ENCODE assay signal across 1 cellular context in the genomic region with DNA sequence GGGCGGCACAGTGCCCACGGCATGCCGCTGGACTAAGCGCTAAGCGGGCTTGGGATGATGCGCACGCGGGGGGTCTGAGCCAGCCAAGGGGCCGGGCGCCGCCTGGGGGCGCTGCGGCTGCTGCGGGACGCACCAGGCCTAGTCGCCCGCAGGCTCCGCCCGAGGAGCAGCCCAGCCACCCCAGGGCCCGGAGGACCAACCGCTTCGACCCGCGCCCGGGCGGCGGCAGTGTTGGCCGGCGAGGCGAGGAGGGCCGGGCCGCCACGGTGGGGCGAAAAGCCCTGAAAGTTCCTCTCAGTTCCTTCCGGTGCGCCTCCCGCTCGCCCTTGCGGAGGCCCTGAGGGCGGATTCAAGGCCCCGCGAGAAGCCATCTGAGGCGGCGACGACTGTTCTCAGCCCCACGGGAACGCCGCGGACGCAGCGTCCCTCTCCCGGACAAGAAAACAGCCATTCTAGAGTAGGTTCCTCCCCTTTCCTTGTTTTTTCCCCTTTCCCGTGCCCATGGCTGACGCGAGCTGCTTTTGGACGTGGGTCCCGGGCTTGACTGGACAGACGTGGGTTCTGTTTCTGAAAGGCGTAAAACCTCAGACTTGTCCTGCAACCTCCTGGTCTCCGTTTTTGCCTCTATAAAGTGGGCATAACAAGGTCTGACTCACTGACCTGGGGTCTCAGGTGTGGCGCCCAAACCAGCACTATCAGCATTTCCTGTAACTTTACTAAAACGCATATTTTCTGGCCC.
A peak's percentile ranks its signal among the peaks of the same experiment; 100 is the strongest.
TF ChIP-seq lines count a peak whose summit lies in the region.

A gene with protein sequence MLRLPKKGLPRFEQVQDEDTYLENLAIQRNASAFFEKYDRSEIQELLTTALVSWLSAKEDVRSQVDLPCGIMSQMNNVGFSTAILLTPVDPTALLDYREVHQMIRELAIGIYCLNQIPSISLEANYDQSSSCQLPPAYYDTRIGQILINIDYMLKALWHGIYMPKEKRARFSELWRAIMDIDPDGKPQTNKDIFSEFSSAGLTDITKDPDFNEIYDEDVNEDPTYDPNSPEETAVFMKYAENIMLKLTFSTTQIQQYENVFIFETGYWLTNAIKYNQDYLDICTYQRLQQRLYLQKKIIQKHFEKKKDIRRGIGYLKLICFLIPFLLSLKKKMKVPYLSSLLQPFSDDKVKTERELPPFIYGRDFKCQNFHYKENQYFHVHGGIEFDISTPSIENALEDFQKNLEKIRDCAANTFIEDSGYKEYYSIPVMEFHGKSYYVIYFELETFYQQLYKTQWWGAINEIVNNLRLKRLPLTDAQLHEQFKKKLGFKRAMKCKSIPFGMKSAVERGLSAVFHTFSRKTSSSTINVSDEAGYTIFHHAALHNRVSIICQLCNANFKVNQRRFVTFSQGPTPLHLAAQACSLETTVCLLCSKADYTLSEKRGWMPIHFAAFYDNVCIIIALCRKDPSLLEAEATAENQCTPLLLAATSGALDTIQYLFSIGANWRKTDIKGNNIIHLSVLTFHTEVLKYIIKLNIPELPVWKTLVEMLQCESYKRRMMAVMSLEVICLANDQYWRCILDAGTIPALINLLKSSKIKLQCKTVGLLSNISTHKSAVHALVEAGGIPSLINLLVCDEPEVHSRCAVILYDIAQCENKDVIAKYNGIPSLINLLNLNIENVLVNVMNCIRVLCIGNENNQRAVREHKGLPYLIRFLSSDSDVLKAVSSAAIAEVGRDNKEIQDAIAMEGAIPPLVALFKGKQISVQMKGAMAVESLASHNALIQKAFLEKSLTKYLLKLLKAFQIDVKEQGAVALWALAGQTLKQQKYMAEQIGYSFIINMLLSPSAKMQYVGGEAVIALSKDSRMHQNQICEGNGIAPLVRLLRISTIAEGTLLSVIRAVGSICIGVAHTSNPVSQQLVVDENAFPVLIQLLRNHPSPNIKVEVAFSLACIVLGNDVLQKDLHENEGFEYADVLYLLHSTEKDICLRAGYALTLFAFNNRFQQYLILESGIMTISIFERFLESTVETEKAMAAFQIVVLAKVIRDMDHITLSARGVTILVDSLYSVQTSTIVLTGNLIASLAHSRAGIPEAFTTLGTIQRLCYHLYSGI (N-terminal part only) (plus strand): TSS at position 297 of the 739 bp plus-strand sequence. CDS start 1,821 bp downstream, outside the sequence.

TF ChIP-seq in GM12878, 131 proteins besides CTCF, POLR2A, EP300 and RAD21 (continues in another document):
- TF ChIP-seq IRF4 (IDR thresholded peaks at IDR 0.05; ENCODE audit: low read depth, low read length): no peak
- 0 out of 2 replicates have a peak, but pooled peaks have one; percentile 7 for TF ChIP-seq FOXM1 (IDR thresholded peaks at IDR 0.05; ENCODE audit: low read depth, low read length)
- TF ChIP-seq SUPT20H (IDR thresholded peaks at IDR 0.05; ENCODE audit: borderline replicate concordance, control insufficient read depth, low read depth, low read length): no peak
- TF ChIP-seq CHD1 (IDR thresholded peaks at IDR 0.05; ENCODE audit: low read depth, low read length): peak; percentile 80; the same call in 1 of the 2 replicates
- peak; percentile 24; the same call in 1 of the 2 replicates for TF ChIP-seq CREB1 (IDR thresholded peaks at IDR 0.05; ENCODE audit: low read depth)
- no peak for TF ChIP-seq MEF2A (IDR thresholded peaks at IDR 0.05; ENCODE audit: insufficient read depth, low read depth, low read length)
- TF ChIP-seq MTA2 (IDR thresholded peaks at IDR 0.05; ENCODE audit: low read depth): no peak
- TF ChIP-seq ZNF384 (IDR thresholded peaks at IDR 0.05; ENCODE audit: borderline replicate concordance, low read depth, low read length): no peak
- peak; percentile 56; the same call in 1 of the 2 replicates for TF ChIP-seq ZNF217 (IDR thresholded peaks at IDR 0.05)
- TF ChIP-seq, protein P1, sequence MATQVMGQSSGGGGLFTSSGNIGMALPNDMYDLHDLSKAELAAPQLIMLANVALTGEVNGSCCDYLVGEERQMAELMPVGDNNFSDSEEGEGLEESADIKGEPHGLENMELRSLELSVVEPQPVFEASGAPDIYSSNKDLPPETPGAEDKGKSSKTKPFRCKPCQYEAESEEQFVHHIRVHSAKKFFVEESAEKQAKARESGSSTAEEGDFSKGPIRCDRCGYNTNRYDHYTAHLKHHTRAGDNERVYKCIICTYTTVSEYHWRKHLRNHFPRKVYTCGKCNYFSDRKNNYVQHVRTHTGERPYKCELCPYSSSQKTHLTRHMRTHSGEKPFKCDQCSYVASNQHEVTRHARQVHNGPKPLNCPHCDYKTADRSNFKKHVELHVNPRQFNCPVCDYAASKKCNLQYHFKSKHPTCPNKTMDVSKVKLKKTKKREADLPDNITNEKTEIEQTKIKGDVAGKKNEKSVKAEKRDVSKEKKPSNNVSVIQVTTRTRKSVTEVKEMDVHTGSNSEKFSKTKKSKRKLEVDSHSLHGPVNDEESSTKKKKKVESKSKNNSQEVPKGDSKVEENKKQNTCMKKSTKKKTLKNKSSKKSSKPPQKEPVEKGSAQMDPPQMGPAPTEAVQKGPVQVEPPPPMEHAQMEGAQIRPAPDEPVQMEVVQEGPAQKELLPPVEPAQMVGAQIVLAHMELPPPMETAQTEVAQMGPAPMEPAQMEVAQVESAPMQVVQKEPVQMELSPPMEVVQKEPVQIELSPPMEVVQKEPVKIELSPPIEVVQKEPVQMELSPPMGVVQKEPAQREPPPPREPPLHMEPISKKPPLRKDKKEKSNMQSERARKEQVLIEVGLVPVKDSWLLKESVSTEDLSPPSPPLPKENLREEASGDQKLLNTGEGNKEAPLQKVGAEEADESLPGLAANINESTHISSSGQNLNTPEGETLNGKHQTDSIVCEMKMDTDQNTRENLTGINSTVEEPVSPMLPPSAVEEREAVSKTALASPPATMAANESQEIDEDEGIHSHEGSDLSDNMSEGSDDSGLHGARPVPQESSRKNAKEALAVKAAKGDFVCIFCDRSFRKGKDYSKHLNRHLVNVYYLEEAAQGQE (IDR thresholded peaks at IDR 0.05; ENCODE audit: low read depth, low read length): no peak
- no peak for TF ChIP-seq EZH2 (IDR thresholded peaks at IDR 0.05; ENCODE audit: borderline replicate concordance, control insufficient read depth, low read depth, low read length)
- no peak for TF ChIP-seq CHD4 (IDR thresholded peaks at IDR 0.05)
- TF ChIP-seq CBX5 (IDR thresholded peaks at IDR 0.05; ENCODE audit: low read depth): no peak
- peak; percentile 17; the same call in 1 of the 2 replicates for TF ChIP-seq TAF1 (IDR thresholded peaks at IDR 0.05; ENCODE audit: borderline replicate concordance, low read depth, low read length)
- TF ChIP-seq RCOR1 (conservative IDR thresholded peaks at IDR 0.05; ENCODE audit: low read depth, low read length): 0 out of 2 replicates have a peak, but pooled peaks have one; percentile 90
- TF ChIP-seq EED (IDR thresholded peaks at IDR 0.05; ENCODE audit: low read depth): no peak; the same call in 1 of the 2 replicates
- TF ChIP-seq SUZ12 (IDR thresholded peaks at IDR 0.05; ENCODE audit: unreplicated experiment): no peak
- TF ChIP-seq PAX8 (IDR thresholded peaks at IDR 0.05): no peak
- no peak for TF ChIP-seq YBX1 (IDR thresholded peaks at IDR 0.05)
- TF ChIP-seq KAT2A (conservative IDR thresholded peaks at IDR 0.05; ENCODE audit: control insufficient read depth, low read depth, low read length): no peak
- TF ChIP-seq, protein P2, sequence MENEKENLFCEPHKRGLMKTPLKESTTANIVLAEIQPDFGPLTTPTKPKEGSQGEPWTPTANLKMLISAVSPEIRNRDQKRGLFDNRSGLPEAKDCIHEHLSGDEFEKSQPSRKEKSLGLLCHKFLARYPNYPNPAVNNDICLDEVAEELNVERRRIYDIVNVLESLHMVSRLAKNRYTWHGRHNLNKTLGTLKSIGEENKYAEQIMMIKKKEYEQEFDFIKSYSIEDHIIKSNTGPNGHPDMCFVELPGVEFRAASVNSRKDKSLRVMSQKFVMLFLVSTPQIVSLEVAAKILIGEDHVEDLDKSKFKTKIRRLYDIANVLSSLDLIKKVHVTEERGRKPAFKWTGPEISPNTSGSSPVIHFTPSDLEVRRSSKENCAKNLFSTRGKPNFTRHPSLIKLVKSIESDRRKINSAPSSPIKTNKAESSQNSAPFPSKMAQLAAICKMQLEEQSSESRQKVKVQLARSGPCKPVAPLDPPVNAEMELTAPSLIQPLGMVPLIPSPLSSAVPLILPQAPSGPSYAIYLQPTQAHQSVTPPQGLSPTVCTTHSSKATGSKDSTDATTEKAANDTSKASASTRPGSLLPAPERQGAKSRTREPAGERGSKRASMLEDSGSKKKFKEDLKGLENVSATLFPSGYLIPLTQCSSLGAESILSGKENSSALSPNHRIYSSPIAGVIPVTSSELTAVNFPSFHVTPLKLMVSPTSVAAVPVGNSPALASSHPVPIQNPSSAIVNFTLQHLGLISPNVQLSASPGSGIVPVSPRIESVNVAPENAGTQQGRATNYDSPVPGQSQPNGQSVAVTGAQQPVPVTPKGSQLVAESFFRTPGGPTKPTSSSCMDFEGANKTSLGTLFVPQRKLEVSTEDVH (IDR thresholded peaks at IDR 0.05; ENCODE audit: low read depth, partially characterized antibody): no peak
- TF ChIP-seq, protein P3, sequence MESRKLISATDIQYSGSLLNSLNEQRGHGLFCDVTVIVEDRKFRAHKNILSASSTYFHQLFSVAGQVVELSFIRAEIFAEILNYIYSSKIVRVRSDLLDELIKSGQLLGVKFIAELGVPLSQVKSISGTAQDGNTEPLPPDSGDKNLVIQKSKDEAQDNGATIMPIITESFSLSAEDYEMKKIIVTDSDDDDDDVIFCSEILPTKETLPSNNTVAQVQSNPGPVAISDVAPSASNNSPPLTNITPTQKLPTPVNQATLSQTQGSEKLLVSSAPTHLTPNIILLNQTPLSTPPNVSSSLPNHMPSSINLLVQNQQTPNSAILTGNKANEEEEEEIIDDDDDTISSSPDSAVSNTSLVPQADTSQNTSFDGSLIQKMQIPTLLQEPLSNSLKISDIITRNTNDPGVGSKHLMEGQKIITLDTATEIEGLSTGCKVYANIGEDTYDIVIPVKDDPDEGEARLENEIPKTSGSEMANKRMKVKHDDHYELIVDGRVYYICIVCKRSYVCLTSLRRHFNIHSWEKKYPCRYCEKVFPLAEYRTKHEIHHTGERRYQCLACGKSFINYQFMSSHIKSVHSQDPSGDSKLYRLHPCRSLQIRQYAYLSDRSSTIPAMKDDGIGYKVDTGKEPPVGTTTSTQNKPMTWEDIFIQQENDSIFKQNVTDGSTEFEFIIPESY (IDR thresholded peaks at IDR 0.05): peak; percentile 98
- TF ChIP-seq SMAD5 (IDR thresholded peaks at IDR 0.05; ENCODE audit: low read depth): no peak; the same call in 1 of the 2 replicates
- TF ChIP-seq SP1 (IDR thresholded peaks at IDR 0.05; ENCODE audit: low read depth, low read length): no peak
- TF ChIP-seq, protein P4, sequence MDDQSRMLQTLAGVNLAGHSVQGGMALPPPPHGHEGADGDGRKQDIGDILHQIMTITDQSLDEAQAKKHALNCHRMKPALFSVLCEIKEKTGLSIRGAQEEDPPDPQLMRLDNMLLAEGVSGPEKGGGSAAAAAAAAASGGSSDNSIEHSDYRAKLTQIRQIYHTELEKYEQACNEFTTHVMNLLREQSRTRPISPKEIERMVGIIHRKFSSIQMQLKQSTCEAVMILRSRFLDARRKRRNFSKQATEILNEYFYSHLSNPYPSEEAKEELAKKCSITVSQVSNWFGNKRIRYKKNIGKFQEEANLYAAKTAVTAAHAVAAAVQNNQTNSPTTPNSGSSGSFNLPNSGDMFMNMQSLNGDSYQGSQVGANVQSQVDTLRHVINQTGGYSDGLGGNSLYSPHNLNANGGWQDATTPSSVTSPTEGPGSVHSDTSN (IDR thresholded peaks at IDR 0.05; ENCODE audit: insufficient replicate concordance, low read depth, low read length): no peak
- TF ChIP-seq CREM (IDR thresholded peaks at IDR 0.05; ENCODE audit: low read depth): 0 out of 2 replicates have a peak, but pooled peaks have one; percentile 11
- no peak for TF ChIP-seq SREBF1 (IDR thresholded peaks at IDR 0.05; ENCODE audit: low read length)
- no peak for TF ChIP-seq CBX3 (IDR thresholded peaks at IDR 0.05; ENCODE audit: borderline replicate concordance, low read depth)
- peak; percentile 79 for TF ChIP-seq ZNF24 (IDR thresholded peaks at IDR 0.05)
- TF ChIP-seq RB1 (IDR thresholded peaks at IDR 0.05; ENCODE audit: borderline replicate concordance): peak; percentile 82; the same call in 1 of the 2 replicates
- no peak for TF ChIP-seq FOXK2 (IDR thresholded peaks at IDR 0.05)
- TF ChIP-seq LARP7 (IDR thresholded peaks at IDR 0.05): peak; percentile 92
- peak; percentile 42 for TF ChIP-seq RELA (IDR thresholded peaks at IDR 0.05; ENCODE audit: borderline replicate concordance, partially characterized antibody)
- 0 out of 2 replicates have a peak, but pooled peaks have one; percentile 4 for TF ChIP-seq TCF12 (IDR thresholded peaks at IDR 0.05; ENCODE audit: low read depth, low read length)
- TF ChIP-seq FOS (IDR thresholded peaks at IDR 0.05; ENCODE audit: borderline replicate concordance, extremely low read depth, insufficient read length): no peak
- TF ChIP-seq, protein P5, sequence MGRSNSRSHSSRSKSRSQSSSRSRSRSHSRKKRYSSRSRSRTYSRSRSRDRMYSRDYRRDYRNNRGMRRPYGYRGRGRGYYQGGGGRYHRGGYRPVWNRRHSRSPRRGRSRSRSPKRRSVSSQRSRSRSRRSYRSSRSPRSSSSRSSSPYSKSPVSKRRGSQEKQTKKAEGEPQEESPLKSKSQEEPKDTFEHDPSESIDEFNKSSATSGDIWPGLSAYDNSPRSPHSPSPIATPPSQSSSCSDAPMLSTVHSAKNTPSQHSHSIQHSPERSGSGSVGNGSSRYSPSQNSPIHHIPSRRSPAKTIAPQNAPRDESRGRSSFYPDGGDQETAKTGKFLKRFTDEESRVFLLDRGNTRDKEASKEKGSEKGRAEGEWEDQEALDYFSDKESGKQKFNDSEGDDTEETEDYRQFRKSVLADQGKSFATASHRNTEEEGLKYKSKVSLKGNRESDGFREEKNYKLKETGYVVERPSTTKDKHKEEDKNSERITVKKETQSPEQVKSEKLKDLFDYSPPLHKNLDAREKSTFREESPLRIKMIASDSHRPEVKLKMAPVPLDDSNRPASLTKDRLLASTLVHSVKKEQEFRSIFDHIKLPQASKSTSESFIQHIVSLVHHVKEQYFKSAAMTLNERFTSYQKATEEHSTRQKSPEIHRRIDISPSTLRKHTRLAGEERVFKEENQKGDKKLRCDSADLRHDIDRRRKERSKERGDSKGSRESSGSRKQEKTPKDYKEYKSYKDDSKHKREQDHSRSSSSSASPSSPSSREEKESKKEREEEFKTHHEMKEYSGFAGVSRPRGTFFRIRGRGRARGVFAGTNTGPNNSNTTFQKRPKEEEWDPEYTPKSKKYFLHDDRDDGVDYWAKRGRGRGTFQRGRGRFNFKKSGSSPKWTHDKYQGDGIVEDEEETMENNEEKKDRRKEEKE (IDR thresholded peaks at IDR 0.05): no peak
- peak; percentile 38; the same call in 1 of the 2 replicates for TF ChIP-seq MXI1 (IDR thresholded peaks at IDR 0.05; ENCODE audit: low read depth, low read length)
- TF ChIP-seq PML (IDR thresholded peaks at IDR 0.05; ENCODE audit: low read length): peak; percentile 66; the same call in 1 of the 2 replicates
- TF ChIP-seq TCF3 (IDR thresholded peaks at IDR 0.05; ENCODE audit: borderline replicate concordance, insufficient read depth, low read depth, low read length): no peak
